1 cellular context compared by ENCODE assay signal in the genomic region with DNA sequence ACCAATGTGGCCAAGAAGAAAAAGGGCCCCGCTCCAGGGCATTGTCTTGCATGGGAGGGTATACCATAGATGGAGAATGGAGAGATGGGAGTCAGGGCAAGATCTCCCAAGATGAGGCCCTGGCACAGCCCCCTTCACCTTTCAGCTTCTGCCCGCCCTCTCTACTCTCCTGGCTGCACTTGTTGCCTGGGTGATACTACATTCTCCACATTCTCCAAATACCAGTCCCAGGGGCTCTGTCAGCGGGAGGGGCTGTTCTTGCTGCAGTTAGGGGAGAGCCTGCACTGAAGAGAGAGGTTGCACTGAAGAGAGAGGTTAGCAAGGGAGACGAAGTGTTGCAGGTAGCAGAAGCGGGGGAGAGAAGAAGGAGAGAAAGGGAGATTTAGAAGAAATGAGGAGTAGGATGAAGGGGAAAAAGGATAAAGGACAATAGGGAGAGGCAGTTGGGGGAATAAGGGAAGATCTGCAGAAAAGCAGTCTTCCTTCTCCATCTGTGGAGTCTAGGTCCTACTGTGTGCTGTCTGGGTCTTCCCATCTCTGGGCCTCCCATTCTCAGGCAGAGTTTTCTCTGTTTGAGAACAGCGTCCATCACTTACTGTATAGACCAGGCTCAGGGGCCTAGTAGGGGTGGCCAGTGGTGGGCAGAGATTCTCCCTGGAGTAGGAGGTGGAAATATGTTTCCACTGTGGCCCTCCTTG.
TF ChIP-seq lines count a peak whose summit lies in the region.

No MANE protein-coding gene starts in this region.

TF ChIP-seq in Ishikawa, 13 proteins besides CTCF, POLR2A, EP300 and RAD21:
- TF ChIP-seq, protein P1, sequence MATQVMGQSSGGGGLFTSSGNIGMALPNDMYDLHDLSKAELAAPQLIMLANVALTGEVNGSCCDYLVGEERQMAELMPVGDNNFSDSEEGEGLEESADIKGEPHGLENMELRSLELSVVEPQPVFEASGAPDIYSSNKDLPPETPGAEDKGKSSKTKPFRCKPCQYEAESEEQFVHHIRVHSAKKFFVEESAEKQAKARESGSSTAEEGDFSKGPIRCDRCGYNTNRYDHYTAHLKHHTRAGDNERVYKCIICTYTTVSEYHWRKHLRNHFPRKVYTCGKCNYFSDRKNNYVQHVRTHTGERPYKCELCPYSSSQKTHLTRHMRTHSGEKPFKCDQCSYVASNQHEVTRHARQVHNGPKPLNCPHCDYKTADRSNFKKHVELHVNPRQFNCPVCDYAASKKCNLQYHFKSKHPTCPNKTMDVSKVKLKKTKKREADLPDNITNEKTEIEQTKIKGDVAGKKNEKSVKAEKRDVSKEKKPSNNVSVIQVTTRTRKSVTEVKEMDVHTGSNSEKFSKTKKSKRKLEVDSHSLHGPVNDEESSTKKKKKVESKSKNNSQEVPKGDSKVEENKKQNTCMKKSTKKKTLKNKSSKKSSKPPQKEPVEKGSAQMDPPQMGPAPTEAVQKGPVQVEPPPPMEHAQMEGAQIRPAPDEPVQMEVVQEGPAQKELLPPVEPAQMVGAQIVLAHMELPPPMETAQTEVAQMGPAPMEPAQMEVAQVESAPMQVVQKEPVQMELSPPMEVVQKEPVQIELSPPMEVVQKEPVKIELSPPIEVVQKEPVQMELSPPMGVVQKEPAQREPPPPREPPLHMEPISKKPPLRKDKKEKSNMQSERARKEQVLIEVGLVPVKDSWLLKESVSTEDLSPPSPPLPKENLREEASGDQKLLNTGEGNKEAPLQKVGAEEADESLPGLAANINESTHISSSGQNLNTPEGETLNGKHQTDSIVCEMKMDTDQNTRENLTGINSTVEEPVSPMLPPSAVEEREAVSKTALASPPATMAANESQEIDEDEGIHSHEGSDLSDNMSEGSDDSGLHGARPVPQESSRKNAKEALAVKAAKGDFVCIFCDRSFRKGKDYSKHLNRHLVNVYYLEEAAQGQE (IDR thresholded peaks at IDR 0.05; ENCODE audit: low read depth) = no peak
- TF ChIP-seq TAF1 (IDR thresholded peaks at IDR 0.05; ENCODE audit: low read depth) = no peak
- no peak for TF ChIP-seq NFIC (IDR thresholded peaks at IDR 0.05)
- TF ChIP-seq EGR1 (IDR thresholded peaks at IDR 0.05) = no peak
- TF ChIP-seq, protein P2, sequence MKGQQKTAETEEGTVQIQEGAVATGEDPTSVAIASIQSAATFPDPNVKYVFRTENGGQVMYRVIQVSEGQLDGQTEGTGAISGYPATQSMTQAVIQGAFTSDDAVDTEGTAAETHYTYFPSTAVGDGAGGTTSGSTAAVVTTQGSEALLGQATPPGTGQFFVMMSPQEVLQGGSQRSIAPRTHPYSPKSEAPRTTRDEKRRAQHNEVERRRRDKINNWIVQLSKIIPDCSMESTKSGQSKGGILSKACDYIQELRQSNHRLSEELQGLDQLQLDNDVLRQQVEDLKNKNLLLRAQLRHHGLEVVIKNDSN (IDR thresholded peaks at IDR 0.05) = no peak
- peak; percentile 69; the same call in 1 of the 2 replicates for TF ChIP-seq ZBTB7A (IDR thresholded peaks at IDR 0.05; ENCODE audit: low read depth)
- peak; percentile 100 for TF ChIP-seq TEAD4 (IDR thresholded peaks at IDR 0.05)
